19 cellular contexts compared by ENCODE assay signal in genomic region chr22:32781695-32782094, GRCh38. TPM values are rescaled to one million over a fixed set of nuclear protein-coding genes. Genes with fewer than 3 reads are reported as not detected.
DNase-seq lines count a peak whose midpoint lies in the region; ATAC-seq and TF ChIP-seq lines count a peak whose summit lies in the region.
"Had no signal": no experiment of that assay in that cellular context is flagged by ENCODE, and none has a peak within 500 bp of the region (broad histone marks: within the 10 kb centered on the region; RNA-seq: fewer than 3 reads in every experiment).

No MANE protein-coding gene starts in this region.

- H3K9ac ChIP-seq in SK-N-MC (ENCODE audit: insufficient read length): no peak overlapping the region

- no peaks in the 10 kb centered on the region for H3K36me3 Mint-ChIP-seq in progenitor cell of endocrine pancreas (ENCODE audit: insufficient read depth)
- no peaks in the 10 kb centered on the region for H3K36me3 Mint-ChIP-seq in activated CD4-positive, alpha-beta T cell treated with anti-CD3 and anti-CD28 coated beads for 36 hours (ENCODE audit: low read depth)
- H3K36me3 Mint-ChIP-seq: CD4-positive, CD25-positive, alpha-beta regulatory T cell had no signal

- no peak overlapping the region for H3K4me3 Mint-ChIP-seq in progenitor cell of endocrine pancreas (ENCODE audit: low read depth)
- H3K4me3 Mint-ChIP-seq in activated CD4-positive, alpha-beta T cell treated with anti-CD3 and anti-CD28 coated beads for 36 hours: no peak overlapping the region
- H3K4me3 Mint-ChIP-seq: CD4-positive, CD25-positive, alpha-beta regulatory T cell had no signal

- ATAC-seq in GM19395 (IDR thresholded peaks at IDR 0.05; ENCODE audit: unreplicated experiment): no peak
- no peak for ATAC-seq in activated CD4-positive, alpha-beta T cell treated with anti-CD3 and anti-CD28 coated beads for 36 hours
- ATAC-seq: A549, HCT116, K562 had no signal

- CTCF ChIA-PET in activated CD4-positive, alpha-beta T cell treated with anti-CD3 and anti-CD28 coated beads for 36 hours (lab: Charles Lee): no interaction called here

- TF ChIP-seq CTCF in AG10803 (conservative IDR thresholded peaks at IDR 0.05; ENCODE audit: low read length): no peak
- TF ChIP-seq CTCF in fibroblast of the aortic adventitia (IDR thresholded peaks at IDR 0.05; ENCODE audit: insufficient read depth, low read length): no peak
- TF ChIP-seq CTCF in progenitor cell of endocrine pancreas (IDR thresholded peaks at IDR 0.05; ENCODE audit: unreplicated experiment): no peak

- POLR2A ChIA-PET in activated CD4-positive, alpha-beta T cell treated with anti-CD3 and anti-CD28 coated beads for 36 hours (lab: Charles Lee): no interaction called here

- H3K9me3 Mint-ChIP-seq in progenitor cell of endocrine pancreas (ENCODE audit: low read depth): no peaks in the 10 kb centered on the region
- H3K9me3 Mint-ChIP-seq in activated CD4-positive, alpha-beta T cell treated with anti-CD3 and anti-CD28 coated beads for 36 hours (ENCODE audit: low read depth): no peaks in the 10 kb centered on the region
- H3K9me3 Mint-ChIP-seq: CD4-positive, CD25-positive, alpha-beta regulatory T cell had no signal

- peak overlapping the region; percentile 95 for H3K27ac ChIP-seq in SK-N-MC
- H3K27ac ChIP-seq: A549 had no signal

- peaks cover 8% of the 10 kb centered on the region for H3K4me1 Mint-ChIP-seq in progenitor cell of endocrine pancreas (ENCODE audit: low read depth)
- no peaks in the 10 kb centered on the region for H3K4me1 Mint-ChIP-seq in activated CD4-positive, alpha-beta T cell treated with anti-CD3 and anti-CD28 coated beads for 36 hours
- H3K4me1 Mint-ChIP-seq: CD4-positive, CD25-positive, alpha-beta regulatory T cell had no signal

- no peaks in the 10 kb centered on the region for H3K9me3 ChIP-seq in SK-N-MC (ENCODE audit: low read depth, low read length)
- H3K9me3 ChIP-seq: A549 had no signal

- no peaks in the 10 kb centered on the region for H3K36me3 ChIP-seq in SK-N-MC (ENCODE audit: insufficient read depth, low read length)

- peak; percentile 62 for DNase-seq in AG10803 (ENCODE audit: low read depth)
- no peak for DNase-seq in SK-N-MC (ENCODE audit: low read depth, low spot score)
- DNase-seq in fibroblast of the aortic adventitia (ENCODE audit: low read depth): peak; percentile 43
- no peak for DNase-seq in progenitor cell of endocrine pancreas (ENCODE audit: low spot score, unreplicated experiment)
- no peak for DNase-seq in stimulated activated CD4-positive, alpha-beta T cell treated with anti-CD3 and anti-CD28 coated beads, Interleukin-2, amount 100 ng/mL, for 24 hours
- DNase-seq in mucosa of gallbladder (ENCODE audit: low spot score): no peak
- no peak for DNase-seq in activated CD4-positive, alpha-beta T cell treated with anti-CD3 and anti-CD28 coated beads for 36 hours
- DNase-seq: AML-193; CD4-positive, CD25-positive, alpha-beta regulatory T cell; DMS79; NCI-H1092; NCI-H1694; NCI-H2107; NCI-H446; SHP77 had no signal

- no peaks in the 10 kb centered on the region for H3K27me3 Mint-ChIP-seq in progenitor cell of endocrine pancreas
- H3K27me3 Mint-ChIP-seq in activated CD4-positive, alpha-beta T cell treated with anti-CD3 and anti-CD28 coated beads for 36 hours: no peaks in the 10 kb centered on the region

- intact Hi-C loops in activated CD4-positive, alpha-beta T cell treated with anti-CD3 and anti-CD28 coated beads for 36 hours (cut with DNase I, micrococcal nuclease): no loop called here

- H3K27ac Mint-ChIP-seq in progenitor cell of endocrine pancreas: peak overlapping the region; percentile 16
- H3K27ac Mint-ChIP-seq in activated CD4-positive, alpha-beta T cell treated with anti-CD3 and anti-CD28 coated beads for 36 hours: no peak overlapping the region
- H3K27ac Mint-ChIP-seq: CD4-positive, CD25-positive, alpha-beta regulatory T cell had no signal

- H3K4me3 ChIP-seq in AG10803 (ENCODE audit: low read length) (no peak overlapping the region), SK-N-MC (no peak overlapping the region), fibroblast of the aortic adventitia (ENCODE audit: low read depth, low read length) (no peak overlapping the region)
- H3K4me3 ChIP-seq: A549, K562 had no signal

RNA-seq across cellular contexts. Expression of gene TIMP3, which starts 19.8 kb away (rescaled TPM):
- 153 and 329 TPM in 2 replicates for total RNA-seq in fibroblast of the aortic adventitia (ENCODE audit: low replicate concordance)
- total RNA-seq in progenitor cell of endocrine pancreas: 2.4 and 3.2 TPM in 2 replicates
- 180 TPM for total RNA-seq in mucosa of gallbladder
- total RNA-seq in activated CD4-positive, alpha-beta T cell treated with anti-CD3 and anti-CD28 coated beads for 36 hours: not detected

Comparison
In these comparisons a context has a peak if more than half of its experiments do, and no peak if none do; other contexts are left out.
1. DNase-seq: peak in AG10803 (single experiment) and fibroblast of the aortic adventitia (single experiment); none in SK-N-MC (single experiment), progenitor cell of endocrine pancreas (single experiment), stimulated activated CD4-positive, alpha-beta T cell treated with anti-CD3 and anti-CD28 coated beads, Interleukin-2, amount 100 ng/mL, for 24 hours (0 of 2), mucosa of gallbladder (single experiment) and activated CD4-positive, alpha-beta T cell treated with anti-CD3 and anti-CD28 coated beads for 36 hours (single experiment).
2. RNA of gene TIMP3, which starts 19.8 kb away (total RNA-seq): 153 to 329 TPM in fibroblast of the aortic adventitia and 180 TPM in mucosa of gallbladder (single experiment); 2.4 to 3.2 TPM in progenitor cell of endocrine pancreas and not detected in activated CD4-positive, alpha-beta T cell treated with anti-CD3 and anti-CD28 coated beads for 36 hours; every median in the first group is over 10 times any median in the second.